In the genomic region with DNA sequence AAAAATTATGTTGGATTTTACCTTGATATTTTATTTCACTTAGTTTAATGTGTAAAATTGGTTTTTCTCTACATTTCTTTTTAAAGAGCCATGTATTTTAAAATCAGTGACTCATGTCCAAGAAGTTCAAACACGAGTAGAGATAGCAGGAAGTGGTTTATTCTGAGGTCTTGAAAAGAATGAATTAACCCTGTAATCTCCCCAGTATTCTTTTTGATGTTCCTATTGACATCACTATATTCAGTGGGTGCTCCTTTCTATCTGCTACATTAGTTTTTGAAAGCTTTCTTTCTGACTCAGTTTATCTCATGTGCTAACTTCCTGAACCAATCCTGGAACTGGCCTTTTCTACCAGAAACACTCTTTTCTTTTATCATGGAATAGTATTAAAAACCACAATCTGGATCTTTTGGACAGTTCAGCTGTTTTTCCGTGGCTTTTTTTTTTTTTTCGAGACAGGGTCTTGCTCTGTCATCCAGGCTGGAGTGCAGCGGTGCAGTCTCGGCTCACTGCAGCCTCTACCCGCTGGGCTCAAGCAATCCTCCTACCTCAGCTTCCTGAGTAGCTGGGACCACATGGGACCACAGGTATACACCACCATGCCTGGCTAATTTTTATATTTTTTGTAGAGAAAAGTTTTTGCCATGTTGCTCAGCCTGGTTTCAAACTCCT, we compare ENCODE assay signal across 8 cellular contexts.
DNase-seq lines count a peak whose midpoint lies in the region; ATAC-seq and TF ChIP-seq lines count a peak whose summit lies in the region.

No MANE protein-coding gene starts in this region.

- CTCF ChIA-PET in CD4-positive, alpha-beta memory T cell (lab: Charles Lee; ENCODE audit: partially characterized antibody), result interaction anchor here (0.6 to 1.5 kb wide), 2 partner anchors 9 to 455 kb away, joined by 3 read pairs; no protein-coding TSS in a partner anchor
- CTCF ChIA-PET in RWPE1 (lab: Yijun Ruan, JAX), result no interaction called here

- no peaks in the 10 kb centered on the region for H3K36me3 ChIP-seq in CD4-positive, alpha-beta memory T cell (ENCODE audit: insufficient read depth, low read length)
- no peaks in the 10 kb centered on the region for H3K36me3 ChIP-seq in right atrium auricular region

- peaks cover 0 to 6% of the 10 kb centered on the region in 2 donors for H3K36me3 Mint-ChIP-seq in CD4-positive, alpha-beta memory T cell
- H3K36me3 Mint-ChIP-seq in progenitor cell of endocrine pancreas (ENCODE audit: insufficient read depth), result peaks cover 4% of the 10 kb centered on the region

- DNase-seq in CD4-positive, alpha-beta memory T cell, result peak in 4 of 5 donors; percentile 47 to 62 (median 52)
- DNase-seq in RWPE1 (ENCODE audit: low spot score) (peak; percentile 10), foreskin melanocyte (peak; percentile 56), HuH-7.5 (ENCODE audit: low spot score) (no peak), progenitor cell of endocrine pancreas (ENCODE audit: low spot score, unreplicated experiment) (no peak), cortex of kidney (lab: John Stamatoyannopoulos, UW) (no peak), right atrium auricular region (ENCODE audit: low spot score) (no peak)

- H3K4me1 Mint-ChIP-seq in CD4-positive, alpha-beta memory T cell, result peaks cover 8 to 17% (median 15%) of the 10 kb centered on the region in 4 donors
- no peaks in the 10 kb centered on the region for H3K4me1 Mint-ChIP-seq in progenitor cell of endocrine pancreas (ENCODE audit: low read depth)

- peak overlapping the region in 7 of 8 donors; percentile 29 to 84 (median 60) for H3K4me3 Mint-ChIP-seq in CD4-positive, alpha-beta memory T cell
- no peak overlapping the region for H3K4me3 Mint-ChIP-seq in progenitor cell of endocrine pancreas (ENCODE audit: low read depth)

- peaks cover 0 to 2% (median 0%) of the 10 kb centered on the region in 8 donors for H3K9me3 Mint-ChIP-seq in CD4-positive, alpha-beta memory T cell
- H3K9me3 Mint-ChIP-seq in progenitor cell of endocrine pancreas (ENCODE audit: low read depth), result no peaks in the 10 kb centered on the region

- ATAC-seq in GM21825 (IDR thresholded peaks at IDR 0.05; ENCODE audit: unreplicated experiment), result peak; percentile 58

- intact Hi-C loops in CD4-positive, alpha-beta memory T cell (cut with micrococcal nuclease), result no loop called here

- no peaks in the 10 kb centered on the region for H3K27me3 Mint-ChIP-seq in CD4-positive, alpha-beta memory T cell
- H3K27me3 Mint-ChIP-seq in progenitor cell of endocrine pancreas, result no peaks in the 10 kb centered on the region

- POLR2A ChIA-PET in CD4-positive, alpha-beta memory T cell (lab: Charles Lee; ENCODE audit: partially characterized antibody), result interaction anchor here (0.7 to 1.1 kb wide), 2 partner anchors 88 to 190 kb away, joined by 3 read pairs; no protein-coding TSS in a partner anchor
- POLR2A ChIA-PET in RWPE1 (lab: Yijun Ruan, JAX; ENCODE audit: low non-redundant PET), result no interaction called here

- peak overlapping the region in 5 of 7 donors; percentile 28 to 75 (median 69) for H3K27ac Mint-ChIP-seq in CD4-positive, alpha-beta memory T cell
- H3K27ac Mint-ChIP-seq in progenitor cell of endocrine pancreas, result no peak overlapping the region

- H3K27me3 ChIP-seq in CD4-positive, alpha-beta memory T cell (ENCODE audit: insufficient read depth, low read length), result no peaks in the 10 kb centered on the region
- no peaks in the 10 kb centered on the region for H3K27me3 ChIP-seq in right atrium auricular region

- H3K4me1 ChIP-seq in CD4-positive, alpha-beta memory T cell (ENCODE audit: insufficient read depth, low read length), result peaks cover 16% of the 10 kb centered on the region
- no peaks in the 10 kb centered on the region for H3K4me1 ChIP-seq in right atrium auricular region

- no peak overlapping the region for H3K27ac ChIP-seq in CD4-positive, alpha-beta memory T cell (ENCODE audit: low read depth, low read length)
- H3K27ac ChIP-seq in RWPE1, result no peak overlapping the region
- H3K27ac ChIP-seq in right atrium auricular region, result no peak overlapping the region

- no peaks in the 10 kb centered on the region for H3K9me3 ChIP-seq in CD4-positive, alpha-beta memory T cell (ENCODE audit: control insufficient read depth in 1 of 2, low read length in 2 of 2)
- H3K9me3 ChIP-seq in right atrium auricular region, result no peaks in the 10 kb centered on the region

- TF ChIP-seq CTCF in RWPE1 (conservative IDR thresholded peaks at IDR 0.05; ENCODE audit: low read depth), result no peak
- no peak for TF ChIP-seq CTCF in progenitor cell of endocrine pancreas (IDR thresholded peaks at IDR 0.05; ENCODE audit: unreplicated experiment)
- no peak for TF ChIP-seq CTCF in right atrium auricular region (IDR thresholded peaks at IDR 0.05)

- no peak overlapping the region for H3K4me3 ChIP-seq in CD4-positive, alpha-beta memory T cell (ENCODE audit: low read length in 2 of 2)
- H3K4me3 ChIP-seq in right atrium auricular region, result no peak overlapping the region

Comparison
In these comparisons a context has a peak if more than half of its experiments do, and no peak if none do; other contexts are left out.
1. DNase-seq: peak in CD4-positive, alpha-beta memory T cell (4 of 5), RWPE1 (single experiment) and foreskin melanocyte (single experiment); none in HuH-7.5 (single experiment), progenitor cell of endocrine pancreas (single experiment), cortex of kidney (single experiment) and right atrium auricular region (single experiment).